Comparison of ENCODE assay signal across 26 cellular contexts in genomic region chr6:64411226-64411625, GRCh38.
"Had no signal": no experiment of that assay in that cellular context is flagged by ENCODE, and none has a peak within 500 bp of the region (broad histone marks: within the 10 kb centered on the region; RNA-seq: fewer than 3 reads in every experiment).

No MANE protein-coding gene starts in this region.

- DNase-seq: activated CD4-positive, alpha-beta T cell treated with anti-CD3 and anti-CD28 coated beads for 4 hours; activated CD4-positive, alpha-beta T cell treated with anti-CD3 and anti-CD28 coated beads, Interleukin-2, amount 50 U/mL, for 48 hours; activated CD8-positive, alpha-beta memory T cell treated with anti-CD3 and anti-CD28 coated beads, Interleukin-2, amount 50 U/mL, for 48 hours; activated naive CD4-positive, alpha-beta T cell treated with Interleukin-2 at 50 U/mL for 16 hours; activated naive CD8-positive, alpha-beta T cell treated with anti-CD3 and anti-CD28 coated beads for 36 hours; activated T-cell treated with anti-CD3 and anti-CD28 coated beads, Interleukin-2, amount 50 U/mL, for 4 hours; amniotic stem cell; heart right ventricle; kidney; naive thymus-derived CD8-positive, alpha-beta T cell; posterior cingulate gyrus; right lobe of liver; stimulated activated CD4-positive, alpha-beta T cell treated with anti-CD3 and anti-CD28 coated beads, Interleukin-2, amount 100 ng/mL, for 24 hours; stimulated activated naive CD8-positive, alpha-beta T cell treated with anti-CD3 and anti-CD28 coated beads, Interleukin-15, amount 100 ng/mL, for 72 hours; T-helper 1 cell had no signal

- FAIRE-seq: TTC549 had no signal

- H3K27me3 Mint-ChIP-seq: activated naive CD8-positive, alpha-beta T cell treated with anti-CD3 and anti-CD28 coated beads for 36 hours; naive thymus-derived CD8-positive, alpha-beta T cell; stimulated activated naive CD8-positive, alpha-beta T cell treated with anti-CD3 and anti-CD28 coated beads, Interleukin-15, amount 100 ng/mL, for 72 hours had no signal

- H3K4me2 ChIP-seq: neural progenitor cell had no signal

- H3K4me1 Mint-ChIP-seq: activated naive CD8-positive, alpha-beta T cell treated with anti-CD3 and anti-CD28 coated beads for 36 hours; mesothelial cell of epicardium; naive thymus-derived CD8-positive, alpha-beta T cell; neural progenitor cell; stimulated activated effector memory CD8-positive, alpha-beta T cell treated with anti-CD3 and anti-CD28 coated beads, Interleukin-12 subunit alpha, Interleukin-12 subunit beta, amount 100 ng/mL, for 72 hours; stimulated activated naive CD8-positive, alpha-beta T cell treated with anti-CD3 and anti-CD28 coated beads, Interleukin-15, amount 100 ng/mL, for 72 hours; WTC11 had no signal

- H3K9me3 ChIP-seq: right lobe of liver, suprapubic skin, tibial nerve, vagina had no signal

- H3K4me3 ChIP-seq: cardiac muscle cell, heart right ventricle, lung, neural progenitor cell, right lobe of liver, skin epidermis, suprapubic skin, tibial nerve, vagina had no signal

- H3K27me3 ChIP-seq: cardiac muscle cell, heart right ventricle, neural progenitor cell, right lobe of liver, suprapubic skin, tibial nerve, vagina had no signal

- H3K27ac ChIP-seq: cardiac muscle cell, heart right ventricle, neural progenitor cell, right lobe of liver, suprapubic skin, tibial nerve, vagina had no signal

- H3K36me3 ChIP-seq: cardiac muscle cell, heart right ventricle, neural progenitor cell, right lobe of liver, suprapubic skin, tibial nerve, vagina had no signal

- H3K4me3 Mint-ChIP-seq: activated naive CD8-positive, alpha-beta T cell treated with anti-CD3 and anti-CD28 coated beads for 36 hours; activated T-cell treated with anti-CD3 and anti-CD28 coated beads, Interleukin-2, amount 50 U/mL, for 4 hours; mesothelial cell of epicardium; naive thymus-derived CD8-positive, alpha-beta T cell; neural progenitor cell; stimulated activated effector memory CD8-positive, alpha-beta T cell treated with anti-CD3 and anti-CD28 coated beads, Interleukin-12 subunit alpha, Interleukin-12 subunit beta, amount 100 ng/mL, for 72 hours; stimulated activated naive CD8-positive, alpha-beta T cell treated with anti-CD3 and anti-CD28 coated beads, Interleukin-15, amount 100 ng/mL, for 72 hours; WTC11 had no signal

- H3K9me3 Mint-ChIP-seq: neural progenitor cell had no signal

- H3K27ac Mint-ChIP-seq: activated naive CD8-positive, alpha-beta T cell treated with anti-CD3 and anti-CD28 coated beads for 36 hours; mesothelial cell of epicardium; naive thymus-derived CD8-positive, alpha-beta T cell; neural progenitor cell; stimulated activated effector memory CD8-positive, alpha-beta T cell treated with anti-CD3 and anti-CD28 coated beads, Interleukin-12 subunit alpha, Interleukin-12 subunit beta, amount 100 ng/mL, for 72 hours; stimulated activated naive CD8-positive, alpha-beta T cell treated with anti-CD3 and anti-CD28 coated beads, Interleukin-15, amount 100 ng/mL, for 72 hours; WTC11 had no signal

- H3K4me1 ChIP-seq: heart right ventricle, neural progenitor cell, right lobe of liver, suprapubic skin, tibial nerve, vagina had no signal

- H3K9ac ChIP-seq: neural progenitor cell had no signal

- ATAC-seq: activated T-cell treated with anti-CD3 and anti-CD28 coated beads, Interleukin-2, amount 50 U/mL, for 4 hours; heart right ventricle; naive thymus-derived CD8-positive, alpha-beta T cell; right lobe of liver; stimulated activated effector memory CD8-positive, alpha-beta T cell treated with anti-CD3 and anti-CD28 coated beads, Interleukin-12 subunit alpha, Interleukin-12 subunit beta, amount 100 ng/mL, for 72 hours; stimulated activated naive CD8-positive, alpha-beta T cell treated with anti-CD3 and anti-CD28 coated beads, Interleukin-15, amount 100 ng/mL, for 72 hours; WTC11 had no signal

- H2AFZ ChIP-seq: neural progenitor cell had no signal

- H3K36me3 Mint-ChIP-seq: activated naive CD8-positive, alpha-beta T cell treated with anti-CD3 and anti-CD28 coated beads for 36 hours; mesothelial cell of epicardium; naive thymus-derived CD8-positive, alpha-beta T cell; neural progenitor cell; stimulated activated effector memory CD8-positive, alpha-beta T cell treated with anti-CD3 and anti-CD28 coated beads, Interleukin-12 subunit alpha, Interleukin-12 subunit beta, amount 100 ng/mL, for 72 hours had no signal
